Comparison of ENCODE assay signal across 9 cellular contexts in the genomic region with DNA sequence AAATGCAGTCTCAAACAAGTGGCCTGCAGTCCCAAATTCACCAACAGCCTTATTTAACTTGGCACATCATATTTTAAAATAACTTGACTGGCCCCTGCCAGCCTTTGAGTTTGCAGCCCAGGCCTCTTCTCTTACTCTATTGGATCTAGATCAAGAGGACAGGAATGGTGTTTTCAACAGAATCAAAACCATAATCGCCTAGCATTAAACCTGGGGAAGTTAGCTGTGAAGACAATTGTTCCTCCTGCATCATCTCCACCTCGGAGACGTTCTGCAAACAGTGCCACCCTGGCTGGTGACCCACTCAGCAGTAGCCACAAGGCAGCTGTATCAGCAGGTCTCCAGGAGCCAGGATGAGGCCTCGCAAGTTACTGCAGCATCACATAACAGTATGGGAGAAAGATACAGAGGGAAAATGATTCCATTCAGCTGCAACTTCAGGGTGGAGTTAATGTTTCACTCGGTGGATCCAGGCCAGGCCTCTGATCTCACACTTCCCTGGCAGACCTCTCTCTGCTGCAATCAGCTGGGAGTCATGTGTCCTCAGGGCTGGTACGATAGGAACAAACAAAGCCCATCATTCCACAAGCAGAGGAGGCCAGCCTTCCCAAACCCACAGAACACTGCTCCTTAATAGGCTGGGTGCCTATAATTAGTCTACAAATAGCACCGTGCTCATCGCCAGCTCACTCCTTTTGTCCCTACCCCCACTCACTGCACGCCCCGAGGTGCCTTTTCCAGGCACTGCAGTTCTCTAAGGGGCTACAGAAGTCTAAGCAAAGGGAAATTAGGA. TPM values are rescaled to one million over a fixed set of nuclear protein-coding genes. Genes with fewer than 3 reads are reported as not detected.
DNase-seq lines count a peak whose midpoint lies in the region; ATAC-seq, FAIRE-seq and TF ChIP-seq lines count a peak whose summit lies in the region.
"Had no signal": no experiment of that assay in that cellular context is flagged by ENCODE, and none has a peak within 500 bp of the region (broad histone marks: within the 10 kb centered on the region; RNA-seq: fewer than 3 reads in every experiment).

No MANE protein-coding gene starts in this region.

- intact Hi-C loops in head of caudate nucleus (cut with DNase I): loop anchor here (5.0 kb wide), 1 partner anchor 167 kb away; no protein-coding TSS in a partner anchor

- in situ Hi-C loops in SK-MEL-5 (cut with HindIII; ENCODE audit: low pct_unique_long_range_greater_than_20kb, low sequenced_read_pairs): no loop called here

- H4K20me1 ChIP-seq in GM23338 (replicated peaks; ENCODE audit: insufficient read depth): no peaks in the 10 kb centered on the region

- H3K4me3 Mint-ChIP-seq in GM23338: no peak overlapping the region; the same call in 2 of the 3 replicates

- peaks cover 22% of the 10 kb centered on the region for H3K9me3 Mint-ChIP-seq in GM23338

- TF ChIP-seq CTCF in GM23338 (conservative IDR thresholded peaks at IDR 0.05; ENCODE audit: low read depth in 2 of 2): no peak

- peaks cover 38% of the 10 kb centered on the region for H3K4me1 Mint-ChIP-seq in GM23338

- no peak overlapping the region; the same call in 1 of the 2 replicates for H3K4me2 ChIP-seq in GM23338

- H3K36me3 ChIP-seq in GM23338 (ENCODE audit: insufficient read depth): no peaks in the 10 kb centered on the region

- H2AFZ ChIP-seq in GM23338: peak overlapping the region; percentile 59; the same call in 1 of the 2 replicates

- H3K36me3 Mint-ChIP-seq in GM23338 (ENCODE audit: low read depth): peaks cover 4% of the 10 kb centered on the region; the same call in 2 of the 3 replicates

- H3K4me1 ChIP-seq in GM23338 (ENCODE audit: insufficient read depth): peaks cover 16% of the 10 kb centered on the region

- no peak for FAIRE-seq in GM12891 (lab: Jason Lieb, UNC)
- FAIRE-seq: frontal cortex had no signal

- H3F3A ChIP-seq in GM23338 (replicated peaks; ENCODE audit: low read depth): no peaks in the 10 kb centered on the region

- DNase-seq in GM23338 (ENCODE audit: low spot score): no peak
- DNase-seq in SK-MEL-5 (ENCODE audit: low read depth, low spot score): peak; percentile 87
- peak; percentile 36 to 94 (median 76) for DNase-seq in head of caudate nucleus
- peak; percentile 87 for DNase-seq in putamen (ENCODE audit: low spot score)
- no peak for DNase-seq in GM12891 (ENCODE audit: insufficient read length, low spot score)
- DNase-seq in GF-D8 (lab: John Stamatoyannopoulos, UW): no peak
- DNase-seq in SHP77 treated with DMSO at 0.1 percent for 48 hours (lab: John Stamatoyannopoulos, UW): no peak
- no peak for DNase-seq in erythroblast (lab: John Stamatoyannopoulos, UW)

- peaks cover 2% of the 10 kb centered on the region for H3K27me3 Mint-ChIP-seq in GM23338 (ENCODE audit: insufficient read depth, low read depth, poor library complexity)

- H3K79me2 ChIP-seq in GM23338 (replicated peaks; ENCODE audit: insufficient read depth): no peaks in the 10 kb centered on the region

- no peaks in the 10 kb centered on the region for H3K27me3 ChIP-seq in GM23338 (ENCODE audit: insufficient read depth)

- no peak overlapping the region for H3K4me3 ChIP-seq in GM23338

- no peak overlapping the region for H3K27ac Mint-ChIP-seq in GM23338

- ATAC-seq in GM23338: 0 out of 3 replicates have a peak, but pooled peaks have one; percentile 20

- no peak overlapping the region for H3K27ac ChIP-seq in GM23338 (ENCODE audit: low read depth)

- peaks cover 4% of the 10 kb centered on the region; the same call in 1 of the 2 replicates for H3K9me2 ChIP-seq in GM23338 (ENCODE audit: insufficient read depth)

- TF ChIP-seq POLR2A in GM12891 (IDR thresholded peaks at IDR 0.05; ENCODE audit: low read depth, low read length) (no peak), erythroblast (IDR thresholded peaks at IDR 0.05; ENCODE audit: low read length) (no peak)

TF ChIP-seq in GM23338, 12 proteins besides CTCF, POLR2A, EP300 and RAD21 (continues in another document):
- TF ChIP-seq STAT1 (IDR thresholded peaks at IDR 0.05; ENCODE audit: unreplicated experiment): no peak
- no peak for TF ChIP-seq POLR2AphosphoS5 (IDR thresholded peaks at IDR 0.05; ENCODE audit: low read depth)
- TF ChIP-seq EZH2 (IDR thresholded peaks at IDR 0.05; ENCODE audit: low read depth, unreplicated experiment): no peak
- no peak for TF ChIP-seq EZH2phosphoT487 (IDR thresholded peaks at IDR 0.05; ENCODE audit: unreplicated experiment)
- TF ChIP-seq JUNB (IDR thresholded peaks at IDR 0.05; ENCODE audit: unreplicated experiment): no peak
- no peak for TF ChIP-seq CREB1 (CRISPR knock-in tag; IDR thresholded peaks at IDR 0.05; ENCODE audit: low read depth)
- TF ChIP-seq, protein P1, sequence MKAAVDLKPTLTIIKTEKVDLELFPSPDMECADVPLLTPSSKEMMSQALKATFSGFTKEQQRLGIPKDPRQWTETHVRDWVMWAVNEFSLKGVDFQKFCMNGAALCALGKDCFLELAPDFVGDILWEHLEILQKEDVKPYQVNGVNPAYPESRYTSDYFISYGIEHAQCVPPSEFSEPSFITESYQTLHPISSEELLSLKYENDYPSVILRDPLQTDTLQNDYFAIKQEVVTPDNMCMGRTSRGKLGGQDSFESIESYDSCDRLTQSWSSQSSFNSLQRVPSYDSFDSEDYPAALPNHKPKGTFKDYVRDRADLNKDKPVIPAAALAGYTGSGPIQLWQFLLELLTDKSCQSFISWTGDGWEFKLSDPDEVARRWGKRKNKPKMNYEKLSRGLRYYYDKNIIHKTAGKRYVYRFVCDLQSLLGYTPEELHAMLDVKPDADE (IDR thresholded peaks at IDR 0.05): no peak
- no peak for TF ChIP-seq ZNF331 (CRISPR knock-in tag; IDR thresholded peaks at IDR 0.05; ENCODE audit: low read depth)

TF ChIP-seq in GM12891, 5 proteins besides CTCF, POLR2A, EP300 and RAD21:
- TF ChIP-seq POLR2AphosphoS5 (IDR thresholded peaks at IDR 0.05; ENCODE audit: low read depth, low read length) (no peak), PAX5 (IDR thresholded peaks at IDR 0.05; ENCODE audit: insufficient read depth, low read length, severe bottlenecking) (no peak), TAF1 (IDR thresholded peaks at IDR 0.05; ENCODE audit: low read depth, low read length) (no peak), SPI1 (IDR thresholded peaks at IDR 0.05; ENCODE audit: low read depth, low read length) (no peak), POU2F2 (IDR thresholded peaks at IDR 0.05; ENCODE audit: low read depth, low read length) (no peak)

RNA-seq across cellular contexts. Expression of gene SCN2B, which starts 18.6 kb away (rescaled TPM):
- total RNA-seq in GM23338 (2014; rRNA removed; shearing (Covaris generic)): 0.03 and 0.04 TPM in 2 replicates
- 0.09 TPM in 1 of 2 replicates, not detected in the other for polyA plus RNA-seq in GM23338 (2016; fragmentation: Nextera tagmentation; extraction: Ambion mirVana)
- not detected in 2 replicates for total RNA-seq in SK-MEL-5 (2014; rRNA removed; shearing (Covaris generic))
- polyA plus RNA-seq in SK-MEL-5 (2015; cell fraction: cytosol; rRNA removed): not detected in 2 replicates
- not detected in 2 replicates for polyA plus RNA-seq in SK-MEL-5 (2015; cell fraction: nucleus; rRNA removed)
- polyA plus RNA-seq in GM12891 (2012; ENCODE audit: low read depth, missing spikeins): not detected

RNA-seq across cellular contexts. Expression of gene JAML, which starts 29.8 kb away (rescaled TPM):
- total RNA-seq in GM23338 (2014; rRNA removed; shearing (Covaris generic)): 0.12 and 0.56 TPM in 2 replicates
- 0.26 and 1.0 TPM in 2 replicates for polyA plus RNA-seq in GM23338 (2016; fragmentation: Nextera tagmentation; extraction: Ambion mirVana)
- not detected in 2 replicates for total RNA-seq in SK-MEL-5 (2014; rRNA removed; shearing (Covaris generic))
- not detected in 2 replicates for polyA plus RNA-seq in SK-MEL-5 (2015; cell fraction: cytosol; rRNA removed)
- polyA plus RNA-seq in SK-MEL-5 (2015; cell fraction: nucleus; rRNA removed): not detected in 2 replicates
- polyA plus RNA-seq in GM12891 (2012; ENCODE audit: low read depth, missing spikeins): 3.8 TPM

RNA-seq across cellular contexts. Expression of gene SCN4B, which starts 42.4 kb away (rescaled TPM):
- 1.7 and 3.0 TPM in 2 replicates for total RNA-seq in GM23338 (2014; rRNA removed; shearing (Covaris generic))
- 0.16 and 0.45 TPM in 2 replicates for polyA plus RNA-seq in GM23338 (2016; fragmentation: Nextera tagmentation; extraction: Ambion mirVana)
- total RNA-seq in SK-MEL-5 (2014; rRNA removed; shearing (Covaris generic)): not detected in 2 replicates
- 0.04 and 0.06 TPM in 2 replicates for polyA plus RNA-seq in SK-MEL-5 (2015; cell fraction: cytosol; rRNA removed)
- not detected in 2 replicates for polyA plus RNA-seq in SK-MEL-5 (2015; cell fraction: nucleus; rRNA removed)
- polyA plus RNA-seq in GM12891 (2012; ENCODE audit: low read depth, missing spikeins): 0.04 TPM

RNA-seq across cellular contexts. Expression of gene MPZL3, which starts 57.1 kb away (rescaled TPM):
- 2.9 and 5.7 TPM in 2 replicates for total RNA-seq in GM23338 (2014; rRNA removed; shearing (Covaris generic))
- 0.92 and 1.3 TPM in 2 replicates for polyA plus RNA-seq in GM23338 (2016; fragmentation: Nextera tagmentation; extraction: Ambion mirVana)
- total RNA-seq in SK-MEL-5 (2014; rRNA removed; shearing (Covaris generic)): not detected in 2 replicates
- 0.03 TPM in 1 of 2 replicates, not detected in the other for polyA plus RNA-seq in SK-MEL-5 (2015; cell fraction: cytosol; rRNA removed)
- not detected in 2 replicates for polyA plus RNA-seq in SK-MEL-5 (2015; cell fraction: nucleus; rRNA removed)
- polyA plus RNA-seq in GM12891 (2012; ENCODE audit: low read depth, missing spikeins): 2.0 TPM

Comparison
In these comparisons a context has a peak if more than half of its experiments do, and no peak if none do; other contexts are left out.
1. DNase-seq: peak in SK-MEL-5 (single experiment), head of caudate nucleus (42 of 42) and putamen (single experiment); none in GM23338 (single experiment), GM12891 (single experiment), GF-D8 (single experiment), SHP77 treated with DMSO at 0.1 percent for 48 hours (single experiment) and erythroblast (0 of 2).